ENCODE assay signal across 33 cellular contexts in the genomic region with DNA sequence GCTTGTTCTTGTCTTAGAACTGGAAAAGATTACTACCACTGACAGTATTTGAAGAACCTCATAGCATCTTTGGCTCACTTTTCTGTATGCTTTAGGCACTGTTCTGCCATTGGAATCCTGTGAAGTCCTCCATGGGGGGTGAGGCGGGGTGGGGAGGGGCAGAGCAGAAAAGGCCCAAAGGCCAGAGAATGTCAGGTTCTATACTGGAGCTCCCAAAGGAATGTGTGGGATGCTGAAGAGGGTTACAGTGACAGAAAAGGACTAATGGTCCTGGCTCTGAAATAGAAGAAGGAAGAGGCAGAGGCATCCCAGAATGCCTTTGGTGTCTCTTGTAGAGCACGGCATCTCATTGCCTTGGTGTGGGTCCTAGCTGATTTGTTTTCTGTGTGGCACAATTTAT.
A peak's percentile ranks its signal among the peaks of the same experiment; 100 is the strongest.
DNase-seq lines count a peak whose midpoint lies in the region; ATAC-seq, FAIRE-seq and TF ChIP-seq lines count a peak whose summit lies in the region.
"Had no signal": no experiment of that assay in that cellular context is flagged by ENCODE, and none has a peak within 500 bp of the region (broad histone marks: within the 10 kb centered on the region; RNA-seq: fewer than 3 reads in every experiment).

No MANE protein-coding gene starts in this region.

- no peak for ATAC-seq in activated T-cell treated with anti-CD3 and anti-CD28 coated beads, Interleukin-2, amount 50 U/mL, for 4 hours
- ATAC-seq: A549, HCT116, right lobe of liver, Right ventricle myocardium inferior, SK-N-SH treated with all-trans-retinoic acid at 6 μM for 48 hours had no signal

- no peaks in the 10 kb centered on the region for H3K9me3 ChIP-seq in neural cell (ENCODE audit: low read length)
- H3K9me3 ChIP-seq: A549, esophagus muscularis mucosa, left ventricle myocardium inferior, prostate gland, right lobe of liver, spleen, stomach, vagina had no signal

- no peak for FAIRE-seq in H54 (lab: Jason Lieb, UNC)
- FAIRE-seq: A549, endometrium, G401.6 had no signal

- peaks cover 63% of the 10 kb centered on the region for H3K4me1 Mint-ChIP-seq in activated T-cell treated with anti-CD3 and anti-CD28 coated beads, Interleukin-2, amount 50 U/mL, for 24 hours (ENCODE audit: low read depth)
- peaks cover 47% of the 10 kb centered on the region for H3K4me1 Mint-ChIP-seq in activated T-cell treated with anti-CD3 and anti-CD28 coated beads, Interleukin-2, amount 50 U/mL, for 4 hours (ENCODE audit: low read depth)
- peaks cover 61% of the 10 kb centered on the region for H3K4me1 Mint-ChIP-seq in activated naive CD8-positive, alpha-beta T cell treated with anti-CD3 and anti-CD28 coated beads for 36 hours

- no peak for TF ChIP-seq RAD21 in neural cell (conservative IDR thresholded peaks at IDR 0.05)

- no peak overlapping the region for H3K9ac ChIP-seq in neural cell (ENCODE audit: low read length)

- H3F3A ChIP-seq in neural cell (ENCODE audit: insufficient read depth, low read length, poor library complexity, severe bottlenecking), result no peaks in the 10 kb centered on the region

- H3K4me3 Mint-ChIP-seq in activated T-cell treated with anti-CD3 and anti-CD28 coated beads, Interleukin-2, amount 50 U/mL, for 24 hours, result no peak overlapping the region
- H3K4me3 Mint-ChIP-seq in activated T-cell treated with anti-CD3 and anti-CD28 coated beads, Interleukin-2, amount 50 U/mL, for 4 hours, result no peak overlapping the region
- H3K4me3 Mint-ChIP-seq in activated naive CD8-positive, alpha-beta T cell treated with anti-CD3 and anti-CD28 coated beads for 36 hours, result no peak overlapping the region

- H2AFZ ChIP-seq in neural cell (ENCODE audit: low read depth, low read length), result no peak overlapping the region

- no peaks in the 10 kb centered on the region for H3K27me3 Mint-ChIP-seq in activated T-cell treated with anti-CD3 and anti-CD28 coated beads, Interleukin-2, amount 50 U/mL, for 24 hours
- no peaks in the 10 kb centered on the region for H3K27me3 Mint-ChIP-seq in activated T-cell treated with anti-CD3 and anti-CD28 coated beads, Interleukin-2, amount 50 U/mL, for 4 hours (ENCODE audit: low read depth)
- H3K27me3 Mint-ChIP-seq in activated naive CD8-positive, alpha-beta T cell treated with anti-CD3 and anti-CD28 coated beads for 36 hours, result peaks cover 4% of the 10 kb centered on the region

- H3K27me3 ChIP-seq in neural cell (ENCODE audit: insufficient read depth, low read depth, low read length), result no peaks in the 10 kb centered on the region
- H3K27me3 ChIP-seq: brain microvascular endothelial cell, esophagus muscularis mucosa, right lobe of liver, spleen, stomach, vagina had no signal

- H3K4me2 ChIP-seq in neural cell (ENCODE audit: low read length), result no peak overlapping the region
- H3K4me2 ChIP-seq: A549 had no signal

- H3K27ac ChIP-seq in neural cell (ENCODE audit: low read length), result peak overlapping the region; percentile 52
- H3K27ac ChIP-seq: A549, brain microvascular endothelial cell, esophagus muscularis mucosa, left ventricle myocardium inferior, prostate gland, right lobe of liver, spleen, stomach, vagina had no signal

- TF ChIP-seq POLR2A in H54 (IDR thresholded peaks at IDR 0.05; ENCODE audit: low read depth, low read length), result no peak

- peak overlapping the region; percentile 74 for H3K27ac Mint-ChIP-seq in activated T-cell treated with anti-CD3 and anti-CD28 coated beads, Interleukin-2, amount 50 U/mL, for 24 hours
- peak overlapping the region; percentile 77 for H3K27ac Mint-ChIP-seq in activated naive CD8-positive, alpha-beta T cell treated with anti-CD3 and anti-CD28 coated beads for 36 hours

- H3K4me3 ChIP-seq in neural cell (ENCODE audit: low read length), result peak overlapping the region; percentile 38
- H3K4me3 ChIP-seq: A549, esophagus muscularis mucosa, left ventricle myocardium inferior, prostate gland, right lobe of liver, spleen, stomach, vagina had no signal

- H3K36me3 ChIP-seq in neural cell (ENCODE audit: insufficient read depth, low read length), result no peaks in the 10 kb centered on the region
- H3K36me3 ChIP-seq: brain microvascular endothelial cell, esophagus muscularis mucosa, left ventricle myocardium inferior, prostate gland, right lobe of liver, stomach, vagina had no signal

- TF ChIP-seq CTCF in neural cell (IDR thresholded peaks at IDR 0.05; ENCODE audit: poor library complexity, severe bottlenecking), result no peak

- H3K79me2 ChIP-seq in neural cell (replicated peaks; ENCODE audit: insufficient read depth, low read length), result no peaks in the 10 kb centered on the region

- DNase-seq in activated T-cell treated with anti-CD3 and anti-CD28 coated beads, Interleukin-2, amount 50 U/mL, for 24 hours, result no peak
- no peak for DNase-seq in activated T-cell treated with anti-CD3 and anti-CD28 coated beads, Interleukin-2, amount 50 U/mL, for 4 hours
- DNase-seq in ELF-1 (ENCODE audit: low read depth, low spot score) (peak; percentile 44), kidney tubule cell (ENCODE audit: low spot score) (no peak), T1000 (lab: John Stamatoyannopoulos, UW) (no peak), H54 (ENCODE audit: insufficient read length, low spot score) (no peak)
- no peak for DNase-seq in activated naive CD8-positive, alpha-beta T cell treated with anti-CD3 and anti-CD28 coated beads for 36 hours
- DNase-seq: activated CD4-positive, alpha-beta T cell treated with anti-CD3 and anti-CD28 coated beads for 4 hours; amniotic stem cell; brain microvascular endothelial cell; foreskin fibroblast; head of caudate nucleus; islet precursor cell; Kasumi-1; left ventricle myocardium inferior; NCI-H1436; NCI-H2081; NCI-H226; nucleus accumbens; right lobe of liver; spleen; stimulated activated CD4-positive, alpha-beta T cell treated with anti-CD3 and anti-CD28 coated beads, Interleukin-2, amount 100 ng/mL, for 24 hours; stomach had no signal

- no peaks in the 10 kb centered on the region for H3K9me2 ChIP-seq in neural cell (ENCODE audit: insufficient read depth, low read length)

- H3K9me3 Mint-ChIP-seq in activated T-cell treated with anti-CD3 and anti-CD28 coated beads, Interleukin-2, amount 50 U/mL, for 24 hours, result no peaks in the 10 kb centered on the region
- H3K9me3 Mint-ChIP-seq in activated T-cell treated with anti-CD3 and anti-CD28 coated beads, Interleukin-2, amount 50 U/mL, for 4 hours, result no peaks in the 10 kb centered on the region
- peaks cover 1% of the 10 kb centered on the region for H3K9me3 Mint-ChIP-seq in activated naive CD8-positive, alpha-beta T cell treated with anti-CD3 and anti-CD28 coated beads for 36 hours

- H3K36me3 Mint-ChIP-seq in activated T-cell treated with anti-CD3 and anti-CD28 coated beads, Interleukin-2, amount 50 U/mL, for 24 hours (ENCODE audit: low read depth), result peaks cover 43% of the 10 kb centered on the region
- H3K36me3 Mint-ChIP-seq in activated T-cell treated with anti-CD3 and anti-CD28 coated beads, Interleukin-2, amount 50 U/mL, for 4 hours (ENCODE audit: insufficient read depth), result peaks cover 5% of the 10 kb centered on the region
- peaks cover 49% of the 10 kb centered on the region for H3K36me3 Mint-ChIP-seq in activated naive CD8-positive, alpha-beta T cell treated with anti-CD3 and anti-CD28 coated beads for 36 hours

- no peak for TF ChIP-seq EP300 in neural cell (conservative IDR thresholded peaks at IDR 0.05; ENCODE audit: poor library complexity, severe bottlenecking)

- no peaks in the 10 kb centered on the region for H4K20me1 ChIP-seq in neural cell (ENCODE audit: insufficient read depth)

TF ChIP-seq in neural cell, 6 proteins besides CTCF, POLR2A, EP300 and RAD21:
- TF ChIP-seq EZH2 (IDR thresholded peaks at IDR 0.05; ENCODE audit: borderline replicate concordance, insufficient read depth, low read length, poor library complexity, severe bottlenecking) (no peak), POLR2AphosphoS5 (IDR thresholded peaks at IDR 0.05) (no peak), REST (IDR thresholded peaks at IDR 0.05; ENCODE audit: borderline replicate concordance) (no peak), TAF1 (IDR thresholded peaks at IDR 0.05; ENCODE audit: low read depth) (no peak), SMC3 (conservative IDR thresholded peaks at IDR 0.05; ENCODE audit: poor library complexity) (no peak), MXI1 (conservative IDR thresholded peaks at IDR 0.05; ENCODE audit: poor library complexity, severe bottlenecking) (no peak)
